Comparison of ENCODE assay signal across 1 cellular context in the genomic region with DNA sequence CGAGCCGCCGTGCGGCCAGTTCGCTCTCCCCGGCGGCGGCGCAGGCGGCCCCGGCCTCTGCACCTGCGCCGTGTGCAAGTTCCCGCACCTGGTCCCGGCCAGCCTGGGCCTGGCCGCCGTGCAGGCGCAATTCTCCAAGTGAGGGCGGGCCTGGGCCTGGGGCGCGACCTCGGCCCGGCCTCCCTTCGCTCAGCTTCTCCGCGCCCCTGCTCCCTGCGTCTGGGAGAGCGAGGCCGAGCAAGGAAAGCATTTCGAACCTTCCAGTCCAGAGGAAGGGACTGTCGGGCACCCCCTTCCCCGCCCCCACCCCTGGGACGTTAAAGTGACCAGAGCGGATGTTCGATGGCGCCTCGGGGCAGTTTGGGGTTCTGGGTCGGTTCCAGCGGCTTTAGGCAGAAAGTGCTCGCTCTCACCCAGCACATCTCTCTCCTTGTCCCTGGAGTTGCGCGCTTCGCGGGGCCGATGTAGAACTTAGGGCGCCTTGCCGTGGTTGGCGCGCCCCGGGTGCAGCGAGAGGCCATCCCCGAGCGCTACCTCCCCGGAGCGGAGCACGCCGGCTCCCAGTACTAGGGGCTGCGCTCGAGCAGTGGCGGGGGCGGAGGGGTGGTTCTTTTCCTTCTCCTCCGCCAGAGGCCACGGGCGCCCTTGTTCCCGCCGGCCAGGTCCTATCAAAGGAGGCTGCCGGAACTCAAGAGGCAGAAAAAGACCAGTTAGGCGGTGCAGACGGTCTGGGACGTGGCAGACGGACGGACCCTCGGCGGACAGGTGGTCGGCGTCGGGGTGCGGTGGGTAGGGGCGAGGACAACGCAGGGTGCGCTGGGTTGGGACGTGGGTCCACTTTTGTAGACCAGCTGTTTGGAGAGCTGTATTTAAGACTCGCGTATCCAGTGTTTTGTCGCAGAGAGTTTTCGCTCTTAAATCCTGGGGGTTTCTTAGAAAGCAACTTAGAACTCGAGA.
TF ChIP-seq lines count a peak whose summit lies in the region.

No MANE protein-coding gene starts in this region.

TF ChIP-seq in endothelial cell of umbilical vein, 7 proteins besides CTCF, POLR2A, EP300 and RAD21:
- no peak for TF ChIP-seq GATA2 (IDR thresholded peaks at IDR 0.05; ENCODE audit: insufficient read depth, insufficient read length, low read depth, low read length)
- TF ChIP-seq FOS (IDR thresholded peaks at IDR 0.05; ENCODE audit: borderline replicate concordance, insufficient read depth, low read length) = no peak
- TF ChIP-seq JUN (IDR thresholded peaks at IDR 0.05; ENCODE audit: borderline replicate concordance, insufficient read depth, insufficient read length, low read depth) = no peak
- TF ChIP-seq POLR2AphosphoS5 (IDR thresholded peaks at IDR 0.05; ENCODE audit: insufficient read depth, low read depth, low read length) = no peak
- no peak for TF ChIP-seq MYC (IDR thresholded peaks at IDR 0.05; ENCODE audit: low read depth, low read length)
- TF ChIP-seq EZH2 (IDR thresholded peaks at IDR 0.05; ENCODE audit: borderline replicate concordance, low read depth, low read length, severe bottlenecking) = peak; percentile 94
